ENCODE assay signal across 12 cellular contexts in the genomic region with DNA sequence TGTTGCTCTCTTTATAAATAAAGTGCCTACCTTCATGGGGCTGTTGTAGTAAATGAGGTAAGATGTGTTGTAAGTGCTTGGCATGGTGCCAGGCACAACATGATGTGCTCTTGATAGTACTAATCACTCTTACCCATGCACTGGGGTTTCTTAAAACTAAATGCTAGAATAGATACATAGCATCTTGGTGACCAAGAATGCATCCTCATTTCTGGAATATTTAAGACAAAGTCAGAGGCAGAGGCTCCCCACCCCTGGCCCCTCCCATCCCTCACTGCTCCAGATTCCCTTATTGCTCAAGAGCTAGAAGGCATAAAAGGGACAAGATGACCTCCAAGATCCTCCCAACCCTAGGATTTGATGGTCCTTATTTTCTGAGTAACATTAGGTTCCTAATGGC.
DNase-seq lines count a peak whose midpoint lies in the region; ATAC-seq lines count a peak whose summit lies in the region.
"Had no signal": no experiment of that assay in that cellular context is flagged by ENCODE, and none has a peak within 500 bp of the region (broad histone marks: within the 10 kb centered on the region; RNA-seq: fewer than 3 reads in every experiment).

No MANE protein-coding gene starts in this region.

- no peak overlapping the region for H3K4me3 ChIP-seq in aorta (ENCODE audit: low read length in 2 of 2)
- H3K4me3 ChIP-seq: smooth muscle cell, vagina had no signal

- H3K27me3 ChIP-seq in aorta (ENCODE audit: control insufficient read depth in 1 of 2, insufficient read depth in 2 of 2, low read length in 1 of 2), result no peaks in the 10 kb centered on the region
- H3K27me3 ChIP-seq: vagina had no signal

- ATAC-seq in left cardiac atrium (no peak), left ventricle myocardium superior (peak; percentile 54), aorta (ENCODE audit: low FRiP score) (no peak)
- ATAC-seq: naive thymus-derived CD4-positive, alpha-beta T cell had no signal

- H3K27ac ChIP-seq in aorta (ENCODE audit: low read depth in 1 of 2, low read length in 2 of 2), result no peak overlapping the region

- DNase-seq in left cardiac atrium (peak; percentile 33), cardiac septum (ENCODE audit: low spot score) (no peak), OCI-M1 (lab: John Stamatoyannopoulos, UW) (peak; percentile 76), left ventricle myocardium superior (peak; percentile 33), aorta (no peak), COLO829 (ENCODE audit: low spot score) (no peak)
- DNase-seq in stimulated activated CD4-positive, alpha-beta T cell treated with anti-CD3 and anti-CD28 coated beads, Interleukin-2, amount 100 ng/mL, for 48 hours, result no peak
- DNase-seq in activated naive CD4-positive, alpha-beta T cell treated with anti-CD3 and anti-CD28 coated beads, Interleukin-2, amount 50 U/mL, for 16 hours, result no peak
- DNase-seq: H9; naive thymus-derived CD4-positive, alpha-beta T cell had no signal

- intact Hi-C loops in left cardiac atrium (cut with DNase I), result no loop called here
- intact Hi-C loops in cardiac septum (cut with DNase I), result no loop called here
- intact Hi-C loops in left ventricle myocardium superior (cut with micrococcal nuclease), result no loop called here
- intact Hi-C loops in aorta (cut with DNase I), result no loop called here

- H3K36me3 ChIP-seq in aorta (ENCODE audit: control insufficient read depth in 1 of 2, insufficient read depth in 2 of 2, low read length in 1 of 2), result no peaks in the 10 kb centered on the region
- H3K36me3 ChIP-seq: vagina had no signal

- no peaks in the 10 kb centered on the region for H3K9me3 ChIP-seq in aorta (ENCODE audit: control insufficient read depth, low read length)
- H3K9me3 ChIP-seq: vagina had no signal

- H3K4me1 ChIP-seq in aorta (ENCODE audit: control insufficient read depth in 1 of 2, insufficient read depth in 2 of 2, low read length in 2 of 2), result no peaks in the 10 kb centered on the region
- H3K4me1 ChIP-seq: vagina had no signal

Comparison
In these comparisons a context has a peak if more than half of its experiments do, and no peak if none do; other contexts are left out.
1. DNase-seq: peak in left cardiac atrium (single experiment), OCI-M1 (single experiment) and left ventricle myocardium superior (single experiment); none in cardiac septum (single experiment), stimulated activated CD4-positive, alpha-beta T cell treated with anti-CD3 and anti-CD28 coated beads, Interleukin-2, amount 100 ng/mL, for 48 hours (0 of 2), aorta (0 of 2), COLO829 (single experiment) and activated naive CD4-positive, alpha-beta T cell treated with anti-CD3 and anti-CD28 coated beads, Interleukin-2, amount 50 U/mL, for 16 hours (single experiment).